Comparison of ENCODE assay signal across 21 cellular contexts in genomic region chr3:105960381-105960780, GRCh38.
A peak's percentile ranks its signal among the peaks of the same experiment; 100 is the strongest.
DNase-seq lines count a peak whose midpoint lies in the region; ATAC-seq and TF ChIP-seq lines count a peak whose summit lies in the region.
"Had no signal": no experiment of that assay in that cellular context is flagged by ENCODE, and none has a peak within 500 bp of the region (broad histone marks: within the 10 kb centered on the region; RNA-seq: fewer than 3 reads in every experiment).

No MANE protein-coding gene starts in this region.

- DNase-seq in NCI-H2171 (lab: John Stamatoyannopoulos, UW) (peak; percentile 65), WERI-Rb-1 (peak; percentile 68), mesothelial cell of epicardium (ENCODE audit: low spot score in 2 of 2, unreplicated experiment in 2 of 2) (no peak), testis (peak; percentile 37), NCI-H748 (lab: John Stamatoyannopoulos, UW; ENCODE audit: unreplicated experiment) (no peak), dermis blood vessel endothelial cell (no peak), NAMALWA (ENCODE audit: low spot score) (no peak), body of pancreas (no peak)
- DNase-seq: Caco-2; CD4-positive, alpha-beta T cell; GOT3; IMR-90; NCI-H1105 treated with DMSO at 0.1 percent for 48 hours; NCI-H2029 treated with DMSO at 0.1 percent for 48 hours; NCI-H446; NCI-H774; Peyer's patch; SJCRH30; T-helper 1 cell had no signal

- H3K9me3 ChIP-seq in WERI-Rb-1 (ENCODE audit: severe bottlenecking) (no peaks in the 10 kb centered on the region), testis (no peaks in the 10 kb centered on the region), body of pancreas (no peaks in the 10 kb centered on the region)
- H3K9me3 ChIP-seq: Caco-2, Peyer's patch, SJCRH30 had no signal

- WGBS in testis, 2 donors = 55 to 71% methylated on average over 5 of the region's 5 CpGs
- 84 to 93% methylated on average over 5 of the region's 5 CpGs for WGBS in body of pancreas, 2 donors

- TF ChIP-seq CTCF in WERI-Rb-1 (IDR thresholded peaks at IDR 0.05; ENCODE audit: low read depth, low read length) (no peak), mesothelial cell of epicardium (IDR thresholded peaks at IDR 0.05; ENCODE audit: unreplicated experiment) (no peak), testis (IDR thresholded peaks at IDR 0.05) (no peak), body of pancreas (IDR thresholded peaks at IDR 0.05) (no peak)

- peaks cover 6% of the 10 kb centered on the region for H3K36me3 Mint-ChIP-seq in mesothelial cell of epicardium

- H3K4me3 Mint-ChIP-seq in mesothelial cell of epicardium = no peak overlapping the region
- H3K4me3 Mint-ChIP-seq: CD4-positive, alpha-beta T cell had no signal

- no peaks in the 10 kb centered on the region for H3K27me3 Mint-ChIP-seq in mesothelial cell of epicardium (ENCODE audit: low read depth)
- H3K27me3 Mint-ChIP-seq: CD4-positive, alpha-beta T cell had no signal

- H3K27ac Mint-ChIP-seq in mesothelial cell of epicardium = peak overlapping the region; percentile 36
- H3K27ac Mint-ChIP-seq: CD4-positive, alpha-beta T cell had no signal

- H3K27ac ChIP-seq in WERI-Rb-1 = no peak overlapping the region
- peak overlapping the region in 1 of 2 donors; percentile 37 for H3K27ac ChIP-seq in testis
- H3K27ac ChIP-seq in body of pancreas = no peak overlapping the region
- H3K27ac ChIP-seq: KMS-11, Peyer's patch, SJCRH30 had no signal

- H3K36me3 ChIP-seq in WERI-Rb-1 (no peaks in the 10 kb centered on the region), testis (ENCODE audit: low read depth, missing control alignments) (no peaks in the 10 kb centered on the region), body of pancreas (replicated peaks in 1 of 2; ENCODE audit: insufficient read depth in 1 of 2, low read depth in 2 of 2) (no peaks in the 10 kb centered on the region)
- H3K36me3 ChIP-seq: Peyer's patch, SJCRH30 had no signal

- no peak overlapping the region for H3K4me3 ChIP-seq in WERI-Rb-1 (ENCODE audit: low read depth, low read length)
- H3K4me3 ChIP-seq in testis = no peak overlapping the region
- H3K4me3 ChIP-seq in body of pancreas = no peak overlapping the region
- H3K4me3 ChIP-seq: GM12878, Peyer's patch, SJCRH30 had no signal

- no peak for ATAC-seq in body of pancreas
- ATAC-seq: GM12878 had no signal

- peaks cover 54% of the 10 kb centered on the region for H3K4me1 Mint-ChIP-seq in mesothelial cell of epicardium

- TF ChIP-seq POLR2A in testis (IDR thresholded peaks at IDR 0.05) = no peak
- TF ChIP-seq POLR2A in body of pancreas (IDR thresholded peaks at IDR 0.05) = no peak

- H3K27me3 ChIP-seq in WERI-Rb-1 (ENCODE audit: insufficient read depth, low read depth, severe bottlenecking) (no peaks in the 10 kb centered on the region), testis (no peaks in the 10 kb centered on the region), body of pancreas (no peaks in the 10 kb centered on the region)
- H3K27me3 ChIP-seq: Peyer's patch, SJCRH30 had no signal

- H3K9me3 Mint-ChIP-seq in mesothelial cell of epicardium = peaks cover 11% of the 10 kb centered on the region
- H3K9me3 Mint-ChIP-seq: CD4-positive, alpha-beta T cell had no signal

- intact Hi-C loops in testis (cut with DNase I; ENCODE audit: low total_unique reads) = no loop called here
- intact Hi-C loops in body of pancreas (cut with DNase I) = no loop called here

- peaks cover 5% of the 10 kb centered on the region for H3K4me1 ChIP-seq in testis
- H3K4me1 ChIP-seq in body of pancreas = no peaks in the 10 kb centered on the region
- H3K4me1 ChIP-seq: Peyer's patch had no signal

Comparison
In these comparisons a context has a peak if more than half of its experiments do, and no peak if none do; other contexts are left out.
1. DNase-seq: peak in NCI-H2171 (single experiment), WERI-Rb-1 (single experiment) and testis (single experiment); none in mesothelial cell of epicardium (0 of 2), NCI-H748 (single experiment), dermis blood vessel endothelial cell (single experiment), NAMALWA (single experiment) and body of pancreas (0 of 4).